In genomic region chr1:116825400-116825734, GRCh38 we compare ENCODE assay signal across 10 cellular contexts.
DNase-seq lines count a peak whose midpoint lies in the region; ATAC-seq and TF ChIP-seq lines count a peak whose summit lies in the region.
"Had no signal": no experiment of that assay in that cellular context is flagged by ENCODE, and none has a peak within 500 bp of the region (broad histone marks: within the 10 kb centered on the region; RNA-seq: fewer than 3 reads in every experiment).

No MANE protein-coding gene starts in this region.

- POLR2A ChIA-PET in HEK293T (lab: Yijun Ruan, JAX): interaction anchor here (0.9 to 2.2 kb wide), 3 partner anchors 31 to 234 kb away, joined by 3 to 8 read pairs (median 8); partner anchors contain the start of gene TTF2
- POLR2A ChIA-PET in CD8-positive, alpha-beta T cell (lab: Charles Lee): no interaction called here

- no peaks in the 10 kb centered on the region for H3K9me3 ChIP-seq in BE2C
- H3K9me3 ChIP-seq in CD8-positive, alpha-beta T cell (ENCODE audit: low read length): no peaks in the 10 kb centered on the region
- H3K9me3 ChIP-seq: sigmoid colon had no signal

- H3K36me3 Mint-ChIP-seq in activated naive CD8-positive, alpha-beta T cell treated with anti-CD3 and anti-CD28 coated beads for 36 hours: peaks cover 25% of the 10 kb centered on the region
- no peaks in the 10 kb centered on the region for H3K36me3 Mint-ChIP-seq in mesothelial cell of epicardium
- H3K36me3 Mint-ChIP-seq in CD8-positive, alpha-beta T cell: no peaks in the 10 kb centered on the region

- no peaks in the 10 kb centered on the region for H3K27me3 Mint-ChIP-seq in activated naive CD8-positive, alpha-beta T cell treated with anti-CD3 and anti-CD28 coated beads for 36 hours
- H3K27me3 Mint-ChIP-seq in mesothelial cell of epicardium (ENCODE audit: low read depth): no peaks in the 10 kb centered on the region
- no peaks in the 10 kb centered on the region for H3K27me3 Mint-ChIP-seq in CD8-positive, alpha-beta T cell (ENCODE audit: low read depth)

- no peaks in the 10 kb centered on the region for H3K27me3 ChIP-seq in BE2C
- H3K27me3 ChIP-seq in CD8-positive, alpha-beta T cell (ENCODE audit: insufficient read depth, low read length): no peaks in the 10 kb centered on the region
- H3K27me3 ChIP-seq: sigmoid colon had no signal

- CTCF ChIA-PET in HEK293T (lab: Yijun Ruan, JAX): interaction anchor here (0.7 to 1.2 kb wide), 4 partner anchors 53 to 88 kb away, joined by 3 to 5 read pairs (median 3); no protein-coding TSS in a partner anchor
- CTCF ChIA-PET in CD8-positive, alpha-beta T cell (lab: Charles Lee): interaction anchor here (0.8 to 3.2 kb wide), 3 partner anchors 28 to 101 kb away, joined by 3 to 16 read pairs (median 5); no protein-coding TSS in a partner anchor

- H3K27ac ChIP-seq in CD8-positive, alpha-beta T cell (ENCODE audit: low read depth, low read length): no peak overlapping the region
- H3K27ac ChIP-seq: sigmoid colon had no signal

- intact Hi-C loops in CD8-positive, alpha-beta T cell (cut with DNase I, micrococcal nuclease): no loop called here

- DNase-seq in BE2C: peak; percentile 51
- DNase-seq in HEK293T (ENCODE audit: extremely low spot score): peak; percentile 39
- no peak for DNase-seq in activated naive CD8-positive, alpha-beta T cell treated with anti-CD3 and anti-CD28 coated beads for 36 hours
- DNase-seq in mesothelial cell of epicardium (ENCODE audit: low spot score in 2 of 2, unreplicated experiment in 2 of 2): no peak
- DNase-seq in NCI-H1436 (lab: John Stamatoyannopoulos, UW): no peak
- DNase-seq in NCI-H2029 treated with DMSO at 0.1 percent for 48 hours (lab: John Stamatoyannopoulos, UW): no peak
- DNase-seq in CD8-positive, alpha-beta T cell: no peak
- DNase-seq: HCEC 1CT, sigmoid colon had no signal

- no peaks in the 10 kb centered on the region for H3K36me3 ChIP-seq in BE2C
- no peaks in the 10 kb centered on the region for H3K36me3 ChIP-seq in CD8-positive, alpha-beta T cell (ENCODE audit: insufficient read depth, low read length)
- H3K36me3 ChIP-seq: sigmoid colon had no signal

- H3K4me1 Mint-ChIP-seq in activated naive CD8-positive, alpha-beta T cell treated with anti-CD3 and anti-CD28 coated beads for 36 hours: peaks cover 42% of the 10 kb centered on the region
- peaks cover 20% of the 10 kb centered on the region for H3K4me1 Mint-ChIP-seq in mesothelial cell of epicardium
- H3K4me1 Mint-ChIP-seq in CD8-positive, alpha-beta T cell (ENCODE audit: low read depth): peaks cover 13% of the 10 kb centered on the region

- peaks cover 27% of the 10 kb centered on the region for H3K4me1 ChIP-seq in BE2C
- peaks cover 4% of the 10 kb centered on the region for H3K4me1 ChIP-seq in CD8-positive, alpha-beta T cell (ENCODE audit: insufficient read depth, low read length)

- no peak for ATAC-seq in CD8-positive, alpha-beta T cell
- ATAC-seq in GM21447 (IDR thresholded peaks at IDR 0.05; ENCODE audit: unreplicated experiment): no peak

- H3K4me3 ChIP-seq in BE2C (ENCODE audit: low read depth, low read length): peak overlapping the region; percentile 20
- H3K4me3 ChIP-seq in CD8-positive, alpha-beta T cell (ENCODE audit: low read depth, low read length): no peak overlapping the region
- H3K4me3 ChIP-seq: sigmoid colon had no signal

- peak overlapping the region; percentile 94 for H3K27ac Mint-ChIP-seq in activated naive CD8-positive, alpha-beta T cell treated with anti-CD3 and anti-CD28 coated beads for 36 hours
- H3K27ac Mint-ChIP-seq in mesothelial cell of epicardium: peak overlapping the region; percentile 32
- no peak overlapping the region for H3K27ac Mint-ChIP-seq in CD8-positive, alpha-beta T cell

- peaks cover 11% of the 10 kb centered on the region for H3K9me3 Mint-ChIP-seq in activated naive CD8-positive, alpha-beta T cell treated with anti-CD3 and anti-CD28 coated beads for 36 hours
- no peaks in the 10 kb centered on the region for H3K9me3 Mint-ChIP-seq in mesothelial cell of epicardium
- H3K9me3 Mint-ChIP-seq in CD8-positive, alpha-beta T cell: peaks cover 2% of the 10 kb centered on the region

- peak overlapping the region; percentile 83 for H3K4me3 Mint-ChIP-seq in activated naive CD8-positive, alpha-beta T cell treated with anti-CD3 and anti-CD28 coated beads for 36 hours
- no peak overlapping the region for H3K4me3 Mint-ChIP-seq in mesothelial cell of epicardium
- no peak overlapping the region for H3K4me3 Mint-ChIP-seq in CD8-positive, alpha-beta T cell

- TF ChIP-seq CTCF in BE2C (IDR thresholded peaks at IDR 0.05; ENCODE audit: low read depth, low read length) (no peak), mesothelial cell of epicardium (IDR thresholded peaks at IDR 0.05; ENCODE audit: unreplicated experiment) (no peak)
- no peak for TF ChIP-seq CTCF in CD8-positive, alpha-beta T cell (IDR thresholded peaks at IDR 0.05)

TF ChIP-seq in HEK293T, 16 proteins besides CTCF, POLR2A, EP300 and RAD21:
- TF ChIP-seq HDGF (IDR thresholded peaks at IDR 0.05; ENCODE audit: borderline replicate concordance): no peak
- no peak for TF ChIP-seq ZNF384 (IDR thresholded peaks at IDR 0.05)
- TF ChIP-seq ARNT (IDR thresholded peaks at IDR 0.05): no peak
- TF ChIP-seq NFRKB (IDR thresholded peaks at IDR 0.05): no peak
- no peak for TF ChIP-seq ELF4 (IDR thresholded peaks at IDR 0.05)
- TF ChIP-seq SUZ12 (IDR thresholded peaks at IDR 0.05): no peak
- TF ChIP-seq, protein P1, sequence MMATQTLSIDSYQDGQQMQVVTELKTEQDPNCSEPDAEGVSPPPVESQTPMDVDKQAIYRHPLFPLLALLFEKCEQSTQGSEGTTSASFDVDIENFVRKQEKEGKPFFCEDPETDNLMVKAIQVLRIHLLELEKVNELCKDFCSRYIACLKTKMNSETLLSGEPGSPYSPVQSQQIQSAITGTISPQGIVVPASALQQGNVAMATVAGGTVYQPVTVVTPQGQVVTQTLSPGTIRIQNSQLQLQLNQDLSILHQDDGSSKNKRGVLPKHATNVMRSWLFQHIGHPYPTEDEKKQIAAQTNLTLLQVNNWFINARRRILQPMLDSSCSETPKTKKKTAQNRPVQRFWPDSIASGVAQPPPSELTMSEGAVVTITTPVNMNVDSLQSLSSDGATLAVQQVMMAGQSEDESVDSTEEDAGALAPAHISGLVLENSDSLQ (IDR thresholded peaks at IDR 0.05): no peak
- TF ChIP-seq TARDBP (IDR thresholded peaks at IDR 0.05): no peak
- TF ChIP-seq CTBP1 (IDR thresholded peaks at IDR 0.05; ENCODE audit: borderline replicate concordance): no peak
- TF ChIP-seq BHLHE40 (IDR thresholded peaks at IDR 0.05; ENCODE audit: borderline replicate concordance): no peak
- TF ChIP-seq FOXA1 (IDR thresholded peaks at IDR 0.05): no peak
- no peak for TF ChIP-seq FOXK2 (IDR thresholded peaks at IDR 0.05)

Comparison
In these comparisons a context has a peak if more than half of its experiments do, and no peak if none do; other contexts are left out.
1. DNase-seq: peak in BE2C (single experiment) and HEK293T (single experiment); none in activated naive CD8-positive, alpha-beta T cell treated with anti-CD3 and anti-CD28 coated beads for 36 hours (single experiment), mesothelial cell of epicardium (0 of 2), NCI-H1436 (single experiment), NCI-H2029 treated with DMSO at 0.1 percent for 48 hours (single experiment) and CD8-positive, alpha-beta T cell (0 of 7).